In the genomic region with DNA sequence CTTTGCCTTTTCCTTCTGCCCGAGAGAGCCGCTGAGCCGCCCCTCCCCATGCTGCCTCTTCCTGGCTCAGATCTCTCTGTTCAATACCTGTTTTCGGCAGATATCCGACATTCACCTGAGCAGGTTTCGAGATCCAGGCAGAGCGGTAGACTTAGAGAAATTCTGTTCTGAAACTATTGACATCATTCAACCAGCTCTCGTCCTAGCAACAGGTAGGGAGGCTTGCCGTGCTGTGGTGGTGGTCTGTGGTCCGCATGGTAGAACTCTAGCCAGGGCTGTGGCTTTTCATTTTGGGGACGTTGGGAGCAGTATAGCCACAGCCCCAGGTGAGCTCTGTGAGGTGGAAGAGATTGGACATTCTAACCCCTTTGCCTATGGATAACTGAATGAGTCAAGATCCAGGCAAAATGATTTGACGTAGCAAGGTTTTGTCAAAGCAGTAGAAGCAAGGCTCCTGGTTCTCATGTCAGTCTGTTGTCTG, we compare ENCODE assay signal across 8 cellular contexts. TPM values are rescaled to one million over a fixed set of nuclear protein-coding genes. Genes with fewer than 3 reads are reported as not detected.
DNase-seq lines count a peak whose midpoint lies in the region; ATAC-seq and FAIRE-seq lines count a peak whose summit lies in the region.

No MANE protein-coding gene starts in this region.

- DNase-seq in activated naive CD8-positive, alpha-beta T cell treated with anti-CD3 and anti-CD28 coated beads for 36 hours = peak; percentile 4
- peak in 1 of 2 donors; percentile 54 for DNase-seq in stimulated activated effector memory CD8-positive, alpha-beta T cell treated with anti-CD3 and anti-CD28 coated beads, Interleukin-12 subunit alpha, Interleukin-12 subunit beta, amount 100 ng/mL, for 72 hours (ENCODE audit: low spot score in 2 of 2)
- DNase-seq in OCI-M2 (lab: John Stamatoyannopoulos, UW; ENCODE audit: unreplicated experiment) = no peak
- DNase-seq in NCI-H446 treated with DMSO at 0.1 percent for 48 hours (lab: John Stamatoyannopoulos, UW) = no peak
- DNase-seq in urothelium cell line (ENCODE audit: low spot score) = no peak

- H3K27ac Mint-ChIP-seq in activated naive CD8-positive, alpha-beta T cell treated with anti-CD3 and anti-CD28 coated beads for 36 hours = peak overlapping the region; percentile 75
- peak overlapping the region; percentile 95 for H3K27ac Mint-ChIP-seq in stimulated activated effector memory CD8-positive, alpha-beta T cell treated with anti-CD3 and anti-CD28 coated beads, Interleukin-12 subunit alpha, Interleukin-12 subunit beta, amount 100 ng/mL, for 72 hours

- H3K27me3 ChIP-seq in iPS-18a (ENCODE audit: control insufficient read depth, insufficient read depth, low read length) = peaks cover 52% of the 10 kb centered on the region

- FAIRE-seq in urothelium cell line (lab: Jason Lieb, UNC) = no peak

- ATAC-seq in GM18907 (IDR thresholded peaks at IDR 0.05; ENCODE audit: unreplicated experiment) (peak; percentile 2), HG03378 (IDR thresholded peaks at IDR 0.05; ENCODE audit: unreplicated experiment) (peak; percentile 13)
- ATAC-seq in stimulated activated effector memory CD8-positive, alpha-beta T cell treated with anti-CD3 and anti-CD28 coated beads, Interleukin-12 subunit alpha, Interleukin-12 subunit beta, amount 100 ng/mL, for 72 hours = peak; percentile 22

- H3K4me1 ChIP-seq in iPS-18a (ENCODE audit: control insufficient read depth, low read depth, low read length) = peaks cover 6% of the 10 kb centered on the region

- H3K9me3 Mint-ChIP-seq in activated naive CD8-positive, alpha-beta T cell treated with anti-CD3 and anti-CD28 coated beads for 36 hours = peaks cover 2% of the 10 kb centered on the region
- H3K9me3 Mint-ChIP-seq in stimulated activated effector memory CD8-positive, alpha-beta T cell treated with anti-CD3 and anti-CD28 coated beads, Interleukin-12 subunit alpha, Interleukin-12 subunit beta, amount 100 ng/mL, for 72 hours = no peaks in the 10 kb centered on the region

- H3K4me3 ChIP-seq in iPS-18a (ENCODE audit: low read length) = peak overlapping the region; percentile 80

- H3K27ac ChIP-seq in iPS-18a (ENCODE audit: low read length) = no peak overlapping the region

- no peaks in the 10 kb centered on the region for H3K9me3 ChIP-seq in iPS-18a (ENCODE audit: control insufficient read depth, low read depth, low read length)

- peaks cover 15% of the 10 kb centered on the region for H3K4me1 Mint-ChIP-seq in activated naive CD8-positive, alpha-beta T cell treated with anti-CD3 and anti-CD28 coated beads for 36 hours
- H3K4me1 Mint-ChIP-seq in stimulated activated effector memory CD8-positive, alpha-beta T cell treated with anti-CD3 and anti-CD28 coated beads, Interleukin-12 subunit alpha, Interleukin-12 subunit beta, amount 100 ng/mL, for 72 hours = peaks cover 34% of the 10 kb centered on the region

- peaks cover 25% of the 10 kb centered on the region for H3K36me3 Mint-ChIP-seq in activated naive CD8-positive, alpha-beta T cell treated with anti-CD3 and anti-CD28 coated beads for 36 hours
- peaks cover 41% of the 10 kb centered on the region for H3K36me3 Mint-ChIP-seq in stimulated activated effector memory CD8-positive, alpha-beta T cell treated with anti-CD3 and anti-CD28 coated beads, Interleukin-12 subunit alpha, Interleukin-12 subunit beta, amount 100 ng/mL, for 72 hours

- H3K9ac ChIP-seq in iPS-18a (ENCODE audit: low read length) = peak overlapping the region; percentile 52

- peak overlapping the region; percentile 90 for H3K4me3 Mint-ChIP-seq in activated naive CD8-positive, alpha-beta T cell treated with anti-CD3 and anti-CD28 coated beads for 36 hours
- H3K4me3 Mint-ChIP-seq in stimulated activated effector memory CD8-positive, alpha-beta T cell treated with anti-CD3 and anti-CD28 coated beads, Interleukin-12 subunit alpha, Interleukin-12 subunit beta, amount 100 ng/mL, for 72 hours = peak overlapping the region; percentile 82

- no peaks in the 10 kb centered on the region for H3K27me3 Mint-ChIP-seq in activated naive CD8-positive, alpha-beta T cell treated with anti-CD3 and anti-CD28 coated beads for 36 hours

- H3K36me3 ChIP-seq in iPS-18a (ENCODE audit: control insufficient read depth, low read depth, low read length) = no peaks in the 10 kb centered on the region

RNA-seq across cellular contexts. Expression of a gene that starts 0.8 kb away (rescaled TPM):
- total RNA-seq in activated naive CD8-positive, alpha-beta T cell treated with anti-CD3 and anti-CD28 coated beads for 36 hours = 10 to 100 TPM; 13.8 to 13.9 TPM

RNA-seq across cellular contexts. Expression of a gene that starts 28.4 kb away (rescaled TPM):
- total RNA-seq in activated naive CD8-positive, alpha-beta T cell treated with anti-CD3 and anti-CD28 coated beads for 36 hours = 10 to 100 TPM; 27.5 to 31.3 TPM

RNA-seq across cellular contexts. Expression of a gene that starts 51.0 kb away (rescaled TPM):
- 10 to 100 TPM; 40.2 to 45.0 TPM for total RNA-seq in activated naive CD8-positive, alpha-beta T cell treated with anti-CD3 and anti-CD28 coated beads for 36 hours
